In the genomic region with DNA sequence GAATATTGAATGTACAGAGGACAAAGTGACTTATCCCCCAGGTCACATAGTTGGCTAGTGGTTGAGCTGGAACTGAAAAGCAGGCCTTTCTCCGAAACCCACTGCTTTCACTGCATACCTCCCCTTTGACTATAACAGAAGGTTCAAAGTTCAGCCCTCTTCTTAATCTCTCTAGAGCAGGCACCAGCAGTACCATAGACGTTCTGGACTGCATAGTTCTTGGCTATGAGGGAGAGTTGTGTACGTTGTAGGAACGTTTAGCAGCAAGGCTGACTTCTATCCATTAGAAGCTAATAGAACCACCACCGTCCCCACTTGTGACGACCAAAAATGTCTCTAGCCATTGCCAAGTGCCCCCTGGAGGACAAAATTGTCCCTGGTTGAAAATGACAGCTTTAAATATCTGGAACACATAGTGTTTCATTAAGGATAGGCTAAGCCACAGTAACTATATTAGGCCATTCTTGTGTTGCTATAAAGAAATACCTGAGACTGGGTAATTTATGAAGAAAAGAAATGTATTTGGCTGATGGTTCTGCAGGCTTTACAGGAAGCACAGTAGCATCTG, we compare ENCODE assay signal across 11 cellular contexts.
DNase-seq lines count a peak whose midpoint lies in the region; ATAC-seq and TF ChIP-seq lines count a peak whose summit lies in the region.
"Had no signal": no experiment of that assay in that cellular context is flagged by ENCODE, and none has a peak within 500 bp of the region (broad histone marks: within the 10 kb centered on the region; RNA-seq: fewer than 3 reads in every experiment).

No MANE protein-coding gene starts in this region.

- ATAC-seq in HG03280 (IDR thresholded peaks at IDR 0.05; ENCODE audit: unreplicated experiment), result no peak

- no peaks in the 10 kb centered on the region for H3K9me2 ChIP-seq in MM.1S (replicated peaks; ENCODE audit: insufficient read depth, low read length)

- H3K4me1 ChIP-seq in MM.1S (ENCODE audit: low read length), result no peaks in the 10 kb centered on the region
- H3K4me1 ChIP-seq: BLaER1 treated with 17β-estradiol and CSF1 and Interleukin-3, amounts not matched to agents 10 nM and 100 nM had no signal

- H3K36me3 Mint-ChIP-seq in HFFc6 (ENCODE audit: low read depth), result no peaks in the 10 kb centered on the region
- H3K36me3 Mint-ChIP-seq in neural crest cell (ENCODE audit: low read depth), result no peaks in the 10 kb centered on the region

- H2AFZ ChIP-seq in MM.1S (ENCODE audit: low read length), result no peak overlapping the region

- no peaks in the 10 kb centered on the region for H3K79me2 ChIP-seq in MM.1S (ENCODE audit: low read length)

- no peak overlapping the region for H3K9ac ChIP-seq in MM.1S (ENCODE audit: low read length)
- H3K9ac ChIP-seq: BLaER1 treated with 17β-estradiol and CSF1 and Interleukin-3, amounts not matched to agents 10 nM and 100 nM had no signal

- H3K27ac Mint-ChIP-seq in HFFc6 (no peak overlapping the region), neural crest cell (ENCODE audit: unreplicated experiment) (no peak overlapping the region)

- H3K27me3 Mint-ChIP-seq in HFFc6 (ENCODE audit: insufficient read depth), result peaks cover 18% of the 10 kb centered on the region
- no peaks in the 10 kb centered on the region for H3K27me3 Mint-ChIP-seq in neural crest cell (ENCODE audit: low read depth)

- DNase-seq in NCI-H82 (lab: John Stamatoyannopoulos, UW) (peak; percentile 33), NCI-H82 treated with DMSO at 0.1 percent for 48 hours (lab: John Stamatoyannopoulos, UW; ENCODE audit: unreplicated experiment) (no peak), HFFc6 (no peak), cardiac fibroblast (ENCODE audit: low read depth in 2 of 2) (peak; percentile 7 to 9), neural crest cell (ENCODE audit: low read depth, low spot score) (no peak), MM.1S (no peak), retina (no peak)
- DNase-seq: caudate nucleus, nucleus accumbens had no signal

- no peaks in the 10 kb centered on the region for H3F3A ChIP-seq in MM.1S (ENCODE audit: insufficient read depth, low read length)

- no peak overlapping the region for H3K27ac ChIP-seq in MM.1S (ENCODE audit: low read length)
- H3K27ac ChIP-seq: BLaER1 treated with 17β-estradiol and CSF1 and Interleukin-3, amounts not matched to agents 10 nM and 100 nM had no signal

- TF ChIP-seq CTCF in HFFc6 (IDR thresholded peaks at IDR 0.05) (peak; percentile 57), cardiac fibroblast (IDR thresholded peaks at IDR 0.05; ENCODE audit: low read depth, low read length) (peak; percentile 43), neural crest cell (conservative IDR thresholded peaks at IDR 0.05) (peak; percentile 53), MM.1S (IDR thresholded peaks at IDR 0.05; ENCODE audit: low read length) (no peak)

- no peaks in the 10 kb centered on the region for H3K4me1 Mint-ChIP-seq in HFFc6 (ENCODE audit: low read depth)
- H3K4me1 Mint-ChIP-seq in neural crest cell, result peaks cover 46% of the 10 kb centered on the region

- no peaks in the 10 kb centered on the region for H4K20me1 ChIP-seq in MM.1S (ENCODE audit: insufficient read depth, low read length)

- no peaks in the 10 kb centered on the region for H3K9me3 ChIP-seq in MM.1S (replicated peaks; ENCODE audit: insufficient read depth, low read length)
- H3K9me3 ChIP-seq: BLaER1 treated with 17β-estradiol and CSF1 and Interleukin-3, amounts not matched to agents 10 nM and 100 nM had no signal

- H3K4me2 ChIP-seq in MM.1S (ENCODE audit: low read depth, low read length), result no peak overlapping the region
- H3K4me2 ChIP-seq: BLaER1 treated with 17β-estradiol and CSF1 and Interleukin-3, amounts not matched to agents 10 nM and 100 nM had no signal

- H3K4me3 ChIP-seq in cardiac fibroblast (replicated peaks in 1 of 2; ENCODE audit: low read depth in 2 of 2, low read length in 2 of 2) (no peak overlapping the region), MM.1S (ENCODE audit: low read length) (no peak overlapping the region)
- H3K4me3 ChIP-seq: BLaER1 treated with 17β-estradiol and CSF1 and Interleukin-3, amounts not matched to agents 10 nM and 100 nM had no signal

- H3K4me3 Mint-ChIP-seq in HFFc6 (no peak overlapping the region), neural crest cell (no peak overlapping the region)

- H3K36me3 ChIP-seq in MM.1S (replicated peaks; ENCODE audit: insufficient read depth, low read length), result no peaks in the 10 kb centered on the region
- H3K36me3 ChIP-seq: BLaER1 treated with 17β-estradiol and CSF1 and Interleukin-3, amounts not matched to agents 10 nM and 100 nM had no signal

- H3K9me3 Mint-ChIP-seq in HFFc6 (no peaks in the 10 kb centered on the region), neural crest cell (no peaks in the 10 kb centered on the region)

- H3K27me3 ChIP-seq in MM.1S (replicated peaks; ENCODE audit: insufficient read depth, low read length), result no peaks in the 10 kb centered on the region

Comparison
In these comparisons a context has a peak if more than half of its experiments do, and no peak if none do; other contexts are left out.
1. DNase-seq: peak in NCI-H82 (single experiment) and cardiac fibroblast (2 of 2); none in NCI-H82 treated with DMSO at 0.1 percent for 48 hours (single experiment), HFFc6 (single experiment), neural crest cell (single experiment), MM.1S (single experiment) and retina (single experiment).